In genomic region chr22:21001601-21002325, GRCh38 we compare ENCODE assay signal across 8 cellular contexts. TPM values are rescaled to one million over a fixed set of nuclear protein-coding genes. Genes with fewer than 3 reads are reported as not detected.
A peak's percentile ranks its signal among the peaks of the same experiment; 100 is the strongest.
DNase-seq lines count a peak whose midpoint lies in the region; ATAC-seq and TF ChIP-seq lines count a peak whose summit lies in the region.

Gene THAP7 (minus strand): TSS chr22:21002118. CDS start chr22:21001911, 207 bp downstream.

- ATAC-seq in HG02642 (IDR thresholded peaks at IDR 0.05; ENCODE audit: poor library complexity, unreplicated experiment) (peak; percentile 88), omental fat pad (ENCODE audit: low FRiP score) (peak; percentile 94)
- peak; percentile 93 to 94 for ATAC-seq in activated naive CD4-positive, alpha-beta T cell treated with anti-CD3 and anti-CD28 coated beads, Interleukin-2, amount 50 U/mL, for 72 hours

- TF ChIP-seq POLR2A in GM10847 (IDR thresholded peaks at IDR 0.05; ENCODE audit: extremely low read depth, insufficient read length), result peak; percentile 95

- H3K36me3 Mint-ChIP-seq in activated naive CD4-positive, alpha-beta T cell treated with anti-CD3 and anti-CD28 coated beads, Interleukin-2, amount 50 U/mL, for 72 hours, result peaks cover 5 to 24% of the 10 kb centered on the region in 2 donors

- H3K9me3 Mint-ChIP-seq in activated naive CD4-positive, alpha-beta T cell treated with anti-CD3 and anti-CD28 coated beads, Interleukin-2, amount 50 U/mL, for 72 hours, result no peaks in the 10 kb centered on the region

- TF ChIP-seq CTCF in omental fat pad (IDR thresholded peaks at IDR 0.05), result no peak

- peak within 1 kb of the TSS; percentile 99 to 100 for H3K27ac Mint-ChIP-seq in activated naive CD4-positive, alpha-beta T cell treated with anti-CD3 and anti-CD28 coated beads, Interleukin-2, amount 50 U/mL, for 72 hours

- peak within 1 kb of the TSS; percentile 95 for H3K27ac ChIP-seq in temporal lobe (ENCODE audit: low read depth, low read length)

- DNase-seq in NCI-H1105 (lab: John Stamatoyannopoulos, UW), result peak; percentile 90
- DNase-seq in SKM-1 (lab: John Stamatoyannopoulos, UW; ENCODE audit: unreplicated experiment), result peak; percentile 90
- DNase-seq in activated naive CD4-positive, alpha-beta T cell treated with anti-CD3 and anti-CD28 coated beads, Interleukin-2, amount 50 U/mL, for 72 hours (ENCODE audit: low spot score in 2 of 2), result peak; percentile 96 to 98
- DNase-seq in glomerular endothelial cell (ENCODE audit: extremely low read depth, low read depth, low spot score), result no peak
- peak; percentile 92 for DNase-seq in omental fat pad (ENCODE audit: low spot score)

RNA-seq across cellular contexts. Expression of gene THAP7, which starts in this region (rescaled TPM):
- total RNA-seq in activated naive CD4-positive, alpha-beta T cell treated with anti-CD3 and anti-CD28 coated beads, Interleukin-2, amount 50 U/mL, for 72 hours, result 10 to 100 TPM; 21.9 to 23.9 TPM
- total RNA-seq in glomerular endothelial cell (15.6 and 19.7 TPM in 2 replicates), omental fat pad (10 to 100 TPM; 27.4 to 34.2 (median 32.8) TPM), temporal lobe (17.5 TPM)
